ENCODE assay signal across 24 cellular contexts in the genomic region with DNA sequence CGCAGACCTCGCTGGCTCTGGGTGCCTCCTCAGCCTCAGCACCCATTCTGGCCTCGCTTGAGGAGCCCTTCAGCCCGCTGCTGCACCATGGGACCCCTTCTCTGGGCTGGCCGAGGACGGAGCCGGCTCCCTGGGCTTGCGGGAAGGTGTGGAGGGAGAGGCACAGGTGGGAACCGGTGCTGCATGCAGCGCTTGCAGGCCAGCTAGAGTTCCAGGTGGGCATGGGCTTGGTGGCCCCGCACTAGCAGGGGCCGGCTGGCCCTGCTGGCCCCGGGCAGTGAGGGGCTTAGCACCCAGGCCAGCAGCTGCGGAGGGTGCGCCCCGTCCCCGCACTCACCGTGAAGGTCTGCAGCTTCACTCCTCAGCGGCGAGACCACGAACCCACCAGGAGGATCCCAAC. TPM values are rescaled to one million over a fixed set of nuclear protein-coding genes. Genes with fewer than 3 reads are reported as not detected.
DNase-seq lines count a peak whose midpoint lies in the region; ATAC-seq, FAIRE-seq and TF ChIP-seq lines count a peak whose summit lies in the region.
"Had no signal": no experiment of that assay in that cellular context is flagged by ENCODE, and none has a peak within 500 bp of the region (broad histone marks: within the 10 kb centered on the region; RNA-seq: fewer than 3 reads in every experiment).

No MANE protein-coding gene starts in this region.

- peak overlapping the region; percentile 7 for H3K4me3 ChIP-seq in MG63
- H3K4me3 ChIP-seq in kidney (ENCODE audit: low read length in 2 of 2): no peak overlapping the region
- no peak overlapping the region for H3K4me3 ChIP-seq in spleen
- no peak overlapping the region for H3K4me3 ChIP-seq in neural progenitor cell

- no peak for TF ChIP-seq POLR2A in spleen (IDR thresholded peaks at IDR 0.05)

- FAIRE-seq in kidney (lab: Jason Lieb, UNC): no peak
- FAIRE-seq: D721Med, G401.6, GM12891, GM19239 had no signal

- H3K9ac ChIP-seq in kidney (ENCODE audit: low read length in 2 of 2) (no peak overlapping the region), neural progenitor cell (no peak overlapping the region)

- no peaks in the 10 kb centered on the region for H3K36me3 Mint-ChIP-seq in neural progenitor cell
- H3K36me3 Mint-ChIP-seq: CD14-positive monocyte; CD8-positive, alpha-beta T cell had no signal

- H3K27me3 ChIP-seq in MG63 (no peaks in the 10 kb centered on the region; the same call in 1 of the 2 replicates), spleen (replicated peaks in 1 of 7) (no peaks in the 10 kb centered on the region), neural progenitor cell (no peaks in the 10 kb centered on the region)

- H3K9me3 ChIP-seq in MG63 (no peaks in the 10 kb centered on the region), kidney (ENCODE audit: control insufficient read depth in 1 of 2, low read length in 2 of 2) (no peaks in the 10 kb centered on the region), spleen (no peaks in the 10 kb centered on the region), neural progenitor cell (ENCODE audit: low read depth) (no peaks in the 10 kb centered on the region)

- no peak overlapping the region for H3K27ac Mint-ChIP-seq in neural progenitor cell
- H3K27ac Mint-ChIP-seq: CD8-positive, alpha-beta T cell had no signal

- H3K4me1 Mint-ChIP-seq in neural progenitor cell: no peaks in the 10 kb centered on the region
- H3K4me1 Mint-ChIP-seq: CD14-positive monocyte had no signal

- H3K27me3 Mint-ChIP-seq in neural progenitor cell (ENCODE audit: insufficient read depth, low read depth): peaks cover 2% of the 10 kb centered on the region

- no peak overlapping the region for H2AFZ ChIP-seq in neural progenitor cell (replicated peaks)

- peak; percentile 16 for DNase-seq in activated T-cell treated with anti-CD3 and anti-CD28 coated beads, Interleukin-2, amount 50 U/mL, for 1 hour
- DNase-seq in activated T-cell treated with anti-CD3 and anti-CD28 coated beads, Interleukin-2, amount 50 U/mL, for 48 hours: no peak
- DNase-seq in MG63 (no peak), kidney (peak; percentile 69), spleen (peak; percentile 67), foreskin melanocyte (no peak), neural progenitor cell (ENCODE audit: low spot score) (no peak)
- DNase-seq: CD8-positive, alpha-beta T cell; COR-L47; DMS153; DMS79 treated with DMSO at 0.1 percent for 48 hours; EL had no signal

- H3K27ac ChIP-seq in kidney (ENCODE audit: low read depth in 2 of 2, low read length in 2 of 2): no peak overlapping the region
- no peak overlapping the region for H3K27ac ChIP-seq in spleen
- no peak overlapping the region for H3K27ac ChIP-seq in neural progenitor cell
- H3K27ac ChIP-seq: 22Rv1, HL-60 had no signal

- ATAC-seq in GM18517 (IDR thresholded peaks at IDR 0.05; ENCODE audit: unreplicated experiment): no peak
- ATAC-seq: CD8-positive, alpha-beta T cell; HCT116 had no signal

- intact Hi-C loops in kidney (cut with DNase I): no loop called here
- intact Hi-C loops in spleen (cut with DNase I; ENCODE audit: low total_unique reads): no loop called here

- no peak overlapping the region for H3K4me2 ChIP-seq in neural progenitor cell

- no peaks in the 10 kb centered on the region for H3F3A ChIP-seq in neural progenitor cell (ENCODE audit: low read depth)

- H3K4me3 Mint-ChIP-seq in neural progenitor cell: no peak overlapping the region
- H3K4me3 Mint-ChIP-seq: CD14-positive monocyte; CD8-positive, alpha-beta T cell had no signal

- WGBS in spleen, 5 donors: 84 to 94% (median 91%) methylated on average over 6 to 21 of the region's 21 CpGs

- H3K9me3 Mint-ChIP-seq in neural progenitor cell: no peaks in the 10 kb centered on the region
- H3K9me3 Mint-ChIP-seq: CD8-positive, alpha-beta T cell had no signal

- H3K36me3 ChIP-seq in MG63 (no peaks in the 10 kb centered on the region), kidney (ENCODE audit: control insufficient read depth in 1 of 2, insufficient read depth in 2 of 2, low read length in 2 of 2) (no peaks in the 10 kb centered on the region), spleen (no peaks in the 10 kb centered on the region), neural progenitor cell (no peaks in the 10 kb centered on the region)

- no peak for TF ChIP-seq CTCF in kidney (IDR thresholded peaks at IDR 0.05; ENCODE audit: borderline replicate concordance, extremely low read depth, insufficient read depth)
- TF ChIP-seq CTCF in spleen (IDR thresholded peaks at IDR 0.05 in 8 of 11, conservative IDR thresholded peaks at IDR 0.05 in 3 of 11): no peak
- no peak for TF ChIP-seq CTCF in neural progenitor cell (IDR thresholded peaks at IDR 0.05)

- H3K4me1 ChIP-seq in kidney (ENCODE audit: control insufficient read depth in 1 of 2, insufficient read depth in 1 of 2, low read depth in 1 of 2, low read length in 2 of 2) (no peaks in the 10 kb centered on the region), spleen (no peaks in the 10 kb centered on the region), neural progenitor cell (peaks cover 6% of the 10 kb centered on the region)

- H4K20me1 ChIP-seq in neural progenitor cell (ENCODE audit: low read depth): no peaks in the 10 kb centered on the region

- H3K79me2 ChIP-seq in neural progenitor cell (ENCODE audit: low read depth): no peaks in the 10 kb centered on the region

RNA-seq across cellular contexts. Expression of a gene that starts 30.4 kb away (rescaled TPM):
- not detected in 2 replicates for total RNA-seq in MG63 (2014; rRNA removed; shearing (Covaris generic); ENCODE audit: low replicate concordance)
- total RNA-seq in kidney (not detected), spleen (not detected), neural progenitor cell (ENCODE audit: low replicate concordance) (not detected in 2 replicates)
- polyA plus RNA-seq in kidney (ENCODE audit: insufficient read depth, low read depth, low replicate concordance) (not detected), spleen (not detected)
- total RNA-seq: A673; CD8-positive, alpha-beta T cell; H4 had no signal
- polyA plus RNA-seq: BJ, CD14-positive monocyte had no signal

RNA-seq across cellular contexts. Expression of a gene that starts 35.9 kb away (rescaled TPM):
- total RNA-seq in MG63 (2014; rRNA removed; shearing (Covaris generic); ENCODE audit: low replicate concordance): not detected in 2 replicates
- total RNA-seq in kidney (not detected), spleen (not detected), neural progenitor cell (ENCODE audit: low replicate concordance) (not detected in 2 replicates)
- polyA plus RNA-seq in kidney (ENCODE audit: insufficient read depth, low read depth, low replicate concordance) (not detected), spleen (not detected)
- total RNA-seq: A673; CD8-positive, alpha-beta T cell; H4 had no signal
- polyA plus RNA-seq: BJ, CD14-positive monocyte had no signal

Comparison
In these comparisons a context has a peak if more than half of its experiments do, and no peak if none do; other contexts are left out.
1. DNase-seq: peak in activated T-cell treated with anti-CD3 and anti-CD28 coated beads, Interleukin-2, amount 50 U/mL, for 1 hour (single experiment), kidney (single experiment) and spleen (single experiment); none in activated T-cell treated with anti-CD3 and anti-CD28 coated beads, Interleukin-2, amount 50 U/mL, for 48 hours (0 of 2), MG63 (single experiment), foreskin melanocyte (single experiment) and neural progenitor cell (single experiment).